Comparison of ENCODE assay signal across 2 cellular contexts in genomic region chr17:29744121-29744520, GRCh38.
TF ChIP-seq lines count a peak whose summit lies in the region.

No MANE protein-coding gene starts in this region.

TF ChIP-seq in GM23338, 12 proteins besides CTCF, POLR2A, EP300 and RAD21 (continued from another document):
- no peak for TF ChIP-seq ZNF462 (CRISPR knock-in tag; IDR thresholded peaks at IDR 0.05)
- no peak for TF ChIP-seq EZH2 (IDR thresholded peaks at IDR 0.05; ENCODE audit: low read depth, unreplicated experiment)
- TF ChIP-seq REST (IDR thresholded peaks at IDR 0.05; ENCODE audit: unreplicated experiment) = no peak
- no peak for TF ChIP-seq JUNB (IDR thresholded peaks at IDR 0.05; ENCODE audit: unreplicated experiment)
- no peak for TF ChIP-seq EZH2phosphoT487 (IDR thresholded peaks at IDR 0.05; ENCODE audit: unreplicated experiment)

TF ChIP-seq in HepG2, 621 proteins besides CTCF, POLR2A, EP300 and RAD21 (continued from another document):
- TF ChIP-seq ZNF574 (CRISPR knock-in tag; IDR thresholded peaks at IDR 0.05) (no peak), ZMAT5 (CRISPR knock-in tag; IDR thresholded peaks at IDR 0.05; ENCODE audit: borderline replicate concordance, low read depth) (no peak), KLF9 (CRISPR knock-in tag; IDR thresholded peaks at IDR 0.05; ENCODE audit: low read depth) (no peak), MAZ (IDR thresholded peaks at IDR 0.05; ENCODE audit: borderline replicate concordance, low read depth, low read length) (no peak), MAZ (CRISPR knock-in tag; IDR thresholded peaks at IDR 0.05; ENCODE audit: low read depth) (no peak), HIC2 (CRISPR knock-in tag; IDR thresholded peaks at IDR 0.05; ENCODE audit: low read depth) (no peak), ZNF260 (CRISPR knock-in tag; IDR thresholded peaks at IDR 0.05; ENCODE audit: borderline replicate concordance, low read depth) (no peak), MYNN (CRISPR knock-in tag; IDR thresholded peaks at IDR 0.05; ENCODE audit: low read depth) (no peak)
